8 cellular contexts compared by ENCODE assay signal in genomic region chr5:78269088-78269703, GRCh38. TPM values are rescaled to one million over a fixed set of nuclear protein-coding genes. Genes with fewer than 3 reads are reported as not detected.
DNase-seq lines count a peak whose midpoint lies in the region; ATAC-seq, FAIRE-seq and TF ChIP-seq lines count a peak whose summit lies in the region.

No MANE protein-coding gene starts in this region.

- intact Hi-C loops in kidney (cut with DNase I) = no loop called here

- H3K4me1 Mint-ChIP-seq in T-helper 17 cell = peaks cover 19% of the 10 kb centered on the region
- H3K4me1 Mint-ChIP-seq in stimulated activated effector memory CD8-positive, alpha-beta T cell treated with anti-CD3 and anti-CD28 coated beads, Interleukin-12 subunit alpha, Interleukin-12 subunit beta, amount 100 ng/mL, for 72 hours = peaks cover 12% of the 10 kb centered on the region

- H3K4me3 ChIP-seq in kidney (ENCODE audit: low read length in 2 of 2) = no peak overlapping the region

- H3K4me1 ChIP-seq in kidney (ENCODE audit: control insufficient read depth in 1 of 2, insufficient read depth in 1 of 2, low read depth in 1 of 2, low read length in 2 of 2) = no peaks in the 10 kb centered on the region

- TF ChIP-seq CTCF in kidney (IDR thresholded peaks at IDR 0.05; ENCODE audit: borderline replicate concordance, extremely low read depth, insufficient read depth) = peak; percentile 31

- DNase-seq in AG20443 (ENCODE audit: low spot score) = peak; percentile 12
- DNase-seq in T-helper 17 cell = no peak
- DNase-seq in kidney = no peak
- no peak for DNase-seq in nucleus accumbens (lab: John Stamatoyannopoulos, UW)
- DNase-seq in stimulated activated effector memory CD8-positive, alpha-beta T cell treated with anti-CD3 and anti-CD28 coated beads, Interleukin-12 subunit alpha, Interleukin-12 subunit beta, amount 100 ng/mL, for 72 hours (ENCODE audit: low spot score in 2 of 2) = no peak
- DNase-seq in UCSD-AML1 (lab: John Stamatoyannopoulos, UW; ENCODE audit: unreplicated experiment) = no peak

- no peak overlapping the region for H3K9ac ChIP-seq in kidney (ENCODE audit: low read length in 2 of 2)

- H3K36me3 Mint-ChIP-seq in T-helper 17 cell (ENCODE audit: low read depth) = peaks cover 4% of the 10 kb centered on the region
- peaks cover 25% of the 10 kb centered on the region for H3K36me3 Mint-ChIP-seq in stimulated activated effector memory CD8-positive, alpha-beta T cell treated with anti-CD3 and anti-CD28 coated beads, Interleukin-12 subunit alpha, Interleukin-12 subunit beta, amount 100 ng/mL, for 72 hours

- no peak overlapping the region for H3K4me3 Mint-ChIP-seq in T-helper 17 cell
- H3K4me3 Mint-ChIP-seq in stimulated activated effector memory CD8-positive, alpha-beta T cell treated with anti-CD3 and anti-CD28 coated beads, Interleukin-12 subunit alpha, Interleukin-12 subunit beta, amount 100 ng/mL, for 72 hours = no peak overlapping the region

- no peak for TF ChIP-seq POLR2A in GM18505 (IDR thresholded peaks at IDR 0.05; ENCODE audit: borderline replicate concordance, extremely low read depth, insufficient read depth, insufficient read length)

- H3K9me3 ChIP-seq in T-helper 17 cell (ENCODE audit: control insufficient read depth, low read length, poor library complexity, severe bottlenecking) = no peaks in the 10 kb centered on the region
- no peaks in the 10 kb centered on the region for H3K9me3 ChIP-seq in kidney (ENCODE audit: control insufficient read depth in 1 of 2, low read length in 2 of 2)

- ATAC-seq in GM21619 (IDR thresholded peaks at IDR 0.05; ENCODE audit: unreplicated experiment) = peak; percentile 54
- peak; percentile 67 for ATAC-seq in T-helper 17 cell
- ATAC-seq in stimulated activated effector memory CD8-positive, alpha-beta T cell treated with anti-CD3 and anti-CD28 coated beads, Interleukin-12 subunit alpha, Interleukin-12 subunit beta, amount 100 ng/mL, for 72 hours = no peak
- ATAC-seq in GM18505 (IDR thresholded peaks at IDR 0.05; ENCODE audit: unreplicated experiment) = no peak

- H3K9me3 Mint-ChIP-seq in stimulated activated effector memory CD8-positive, alpha-beta T cell treated with anti-CD3 and anti-CD28 coated beads, Interleukin-12 subunit alpha, Interleukin-12 subunit beta, amount 100 ng/mL, for 72 hours = no peaks in the 10 kb centered on the region

- no peaks in the 10 kb centered on the region for H3K27me3 Mint-ChIP-seq in T-helper 17 cell

- H3K27ac Mint-ChIP-seq in T-helper 17 cell = peak overlapping the region; percentile 8
- no peak overlapping the region for H3K27ac Mint-ChIP-seq in stimulated activated effector memory CD8-positive, alpha-beta T cell treated with anti-CD3 and anti-CD28 coated beads, Interleukin-12 subunit alpha, Interleukin-12 subunit beta, amount 100 ng/mL, for 72 hours

- peaks cover 0 to 8% of the 10 kb centered on the region in 2 donors for H3K36me3 ChIP-seq in kidney (ENCODE audit: control insufficient read depth in 1 of 2, insufficient read depth in 2 of 2, low read length in 2 of 2)

- no peak overlapping the region for H3K27ac ChIP-seq in kidney (ENCODE audit: low read depth in 2 of 2, low read length in 2 of 2)

- peak; percentile 88 for FAIRE-seq in kidney (lab: Jason Lieb, UNC)

RNA-seq across cellular contexts. Expression of gene AP3B1, which starts 25.3 kb away (rescaled TPM):
- total RNA-seq in T-helper 17 cell (10 to 100 TPM; 34.5 to 40.6 TPM), kidney (49.3 TPM)
- 53.2 TPM for polyA plus RNA-seq in kidney (ENCODE audit: insufficient read depth, low read depth, low replicate concordance)

Comparison
In these comparisons a context has a peak if more than half of its experiments do, and no peak if none do; other contexts are left out.
1. ATAC-seq: peak in GM21619 (single experiment) and T-helper 17 cell (single experiment); none in stimulated activated effector memory CD8-positive, alpha-beta T cell treated with anti-CD3 and anti-CD28 coated beads, Interleukin-12 subunit alpha, Interleukin-12 subunit beta, amount 100 ng/mL, for 72 hours (single experiment) and GM18505 (single experiment).